Comparison of ENCODE assay signal across 26 cellular contexts in genomic region chr6:102223942-102224341, GRCh38.
"Had no signal": no experiment of that assay in that cellular context is flagged by ENCODE, and none has a peak within 500 bp of the region (broad histone marks: within the 10 kb centered on the region; RNA-seq: fewer than 3 reads in every experiment).

No MANE protein-coding gene starts in this region.

- H3K36me3 Mint-ChIP-seq: activated naive CD4-positive, alpha-beta T cell treated with anti-CD3 and anti-CD28 coated beads, Interleukin-2, amount 10 ng/mL, durations not matched to agents 7 days and 5 days; activated naive CD8-positive, alpha-beta T cell treated with anti-CD3 and anti-CD28 coated beads for 36 hours; IgD-negative memory B cell; T-cell had no signal

- DNase-seq: activated CD4-positive, alpha-beta T cell treated with anti-CD3 and anti-CD28 coated beads for 36 hours; activated CD4-positive, CD25-positive, alpha-beta regulatory T cell; activated CD8-positive, alpha-beta memory T cell treated with anti-CD3 and anti-CD28 coated beads, Interleukin-2, amount 50 U/mL, for 4 hours; activated CD8-positive, alpha-beta T cell treated with anti-CD3 and anti-CD28 coated beads for 36 hours; activated gamma-delta T cell treated with Interleukin-2 at 50 U/mL for 16 hours; activated naive CD4-positive, alpha-beta T cell treated with anti-CD3 and anti-CD28 coated beads, Interleukin-2, amount 10 ng/mL, durations not matched to agents 7 days and 5 days; activated naive CD8-positive, alpha-beta T cell treated with anti-CD3 and anti-CD28 coated beads for 36 hours; activated T-cell treated with anti-CD3 and anti-CD28 coated beads, Interleukin-2, amount 50 U/mL, for 72 hours; adrenal gland; aorta; caudate nucleus; colonic mucosa; KG1; MG63; NCI-H1105; NCI-H146; NCI-H187 treated with DMSO at 0.1 percent for 48 hours; NCI-H2081 treated with DMSO at 0.1 percent for 48 hours; NCI-H226; PC-3; SHP77; T-cell; T-helper 2 cell; T1000 had no signal

- H3K27ac Mint-ChIP-seq: activated CD4-positive, alpha-beta T cell treated with anti-CD3 and anti-CD28 coated beads for 36 hours; activated CD8-positive, alpha-beta T cell treated with anti-CD3 and anti-CD28 coated beads for 36 hours; activated naive CD4-positive, alpha-beta T cell treated with anti-CD3 and anti-CD28 coated beads, Interleukin-2, amount 10 ng/mL, durations not matched to agents 7 days and 5 days; activated naive CD8-positive, alpha-beta T cell treated with anti-CD3 and anti-CD28 coated beads for 36 hours; activated T-cell treated with anti-CD3 and anti-CD28 coated beads, Interleukin-2, amount 50 U/mL, for 72 hours; activated T-helper 2 cell treated with anti-CD3 and anti-CD28 coated beads, Interferon-gamma antibody, Interleukin-2, Interleukin-4, amounts not matched to agents 10 μg/mL and 5 μg/mL and 100 μg/mL, durations not matched to agents 14 hours and 24 hours and 36 hours; IgD-negative memory B cell; T-cell had no signal

- H3K27me3 Mint-ChIP-seq: activated CD4-positive, alpha-beta T cell treated with anti-CD3 and anti-CD28 coated beads for 36 hours; activated CD8-positive, alpha-beta T cell treated with anti-CD3 and anti-CD28 coated beads for 36 hours; activated naive CD4-positive, alpha-beta T cell treated with anti-CD3 and anti-CD28 coated beads, Interleukin-2, amount 10 ng/mL, durations not matched to agents 7 days and 5 days; activated naive CD8-positive, alpha-beta T cell treated with anti-CD3 and anti-CD28 coated beads for 36 hours; IgD-negative memory B cell; T-cell had no signal

- H3K9me3 Mint-ChIP-seq: activated CD8-positive, alpha-beta T cell treated with anti-CD3 and anti-CD28 coated beads for 36 hours; activated naive CD4-positive, alpha-beta T cell treated with anti-CD3 and anti-CD28 coated beads, Interleukin-2, amount 10 ng/mL, durations not matched to agents 7 days and 5 days; activated naive CD8-positive, alpha-beta T cell treated with anti-CD3 and anti-CD28 coated beads for 36 hours had no signal

- ATAC-seq: activated CD4-positive, alpha-beta T cell treated with anti-CD3 and anti-CD28 coated beads for 36 hours; activated CD8-positive, alpha-beta T cell treated with anti-CD3 and anti-CD28 coated beads for 36 hours; activated T-cell treated with anti-CD3 and anti-CD28 coated beads, Interleukin-2, amount 50 U/mL, for 72 hours; PC-3; T-cell had no signal

- H3K4me3 Mint-ChIP-seq: activated CD4-positive, alpha-beta T cell treated with anti-CD3 and anti-CD28 coated beads for 36 hours; activated CD8-positive, alpha-beta T cell treated with anti-CD3 and anti-CD28 coated beads for 36 hours; activated naive CD4-positive, alpha-beta T cell treated with anti-CD3 and anti-CD28 coated beads, Interleukin-2, amount 10 ng/mL, durations not matched to agents 7 days and 5 days; activated naive CD8-positive, alpha-beta T cell treated with anti-CD3 and anti-CD28 coated beads for 36 hours; activated T-cell treated with anti-CD3 and anti-CD28 coated beads, Interleukin-2, amount 50 U/mL, for 72 hours; IgD-negative memory B cell; T-cell had no signal

- H3K4me1 Mint-ChIP-seq: activated CD4-positive, alpha-beta T cell treated with anti-CD3 and anti-CD28 coated beads for 36 hours; activated naive CD4-positive, alpha-beta T cell treated with anti-CD3 and anti-CD28 coated beads, Interleukin-2, amount 10 ng/mL, durations not matched to agents 7 days and 5 days; activated naive CD8-positive, alpha-beta T cell treated with anti-CD3 and anti-CD28 coated beads for 36 hours; IgD-negative memory B cell; T-cell had no signal
